ENCODE assay signal across 8 cellular contexts in genomic region chr11:33015621-33016551, GRCh38. TPM values are rescaled to one million over a fixed set of nuclear protein-coding genes. Genes with fewer than 3 reads are reported as not detected.
DNase-seq lines count a peak whose midpoint lies in the region; ATAC-seq and TF ChIP-seq lines count a peak whose summit lies in the region.

Gene DEPDC7, plus strand, starts transcription at chr11:33015878. Its CDS starts 78 bp downstream, at chr11:33015956.

- TF ChIP-seq POLR2A in stomach (IDR thresholded peaks at IDR 0.05) = no peak

- no peak within 1 kb of the TSS for H3K14ac ChIP-seq in neuronal stem cell (ENCODE audit: low read length)

- H3K27me3 ChIP-seq in neuronal stem cell (ENCODE audit: control insufficient read depth in 3 of 3, insufficient read depth in 3 of 3, low read depth in 1 of 3, low read length in 3 of 3) (peaks cover 0 to 11% (median 7%) of the 10 kb centered on the region in 3 experiments), stomach (peaks cover 0 to 11% (median 0%) of the 10 kb centered on the region in 3 donors)

- H3K9ac ChIP-seq in neuronal stem cell (ENCODE audit: low read depth, low read length, poor library complexity) = peak within 1 kb of the TSS; percentile 39

- no CpG with 5 or more reads among the region's 89 CpGs for WGBS in neuronal stem cell (ENCODE audit: extremely low coverage in 2 of 2, insufficient read length in 2 of 2, insufficient replicate concordance in 1 of 2), 2 donors
- 3 to 7% (median 4%) methylated on average over 48 to 89 of the region's 89 CpGs for WGBS in stomach, 5 donors

- intact Hi-C loops in stomach (cut with DNase I; ENCODE audit: low total_unique reads) = no loop called here

- H3K9me3 ChIP-seq in neuronal stem cell (replicated peaks in 1 of 2; ENCODE audit: control insufficient read depth in 2 of 2, insufficient read depth in 1 of 2, low read depth in 1 of 2, low read length in 2 of 2) (no peaks in the 10 kb centered on the region), stomach (no peaks in the 10 kb centered on the region)

- no peak within 1 kb of the TSS for H3K23ac ChIP-seq in neuronal stem cell (ENCODE audit: low read depth, low read length, poor library complexity)

- H3K4me3 ChIP-seq in neuronal stem cell (ENCODE audit: low read length in 2 of 2) (peak within 1 kb of the TSS; percentile 54 to 77), stomach (peak within 1 kb of the TSS; percentile 62 to 85 (median 76))

- H2BK12ac ChIP-seq in neuronal stem cell (ENCODE audit: low read length) = no peak within 1 kb of the TSS

- peak; percentile 70 for ATAC-seq in GM21619 (IDR thresholded peaks at IDR 0.05; ENCODE audit: unreplicated experiment)

- no peak for TF ChIP-seq RAD21 in Ishikawa (IDR thresholded peaks at IDR 0.05; ENCODE audit: low read depth)

- H2BK15ac ChIP-seq in neuronal stem cell (ENCODE audit: low read length) = no peak within 1 kb of the TSS

- H4K91ac ChIP-seq in neuronal stem cell (ENCODE audit: low read depth, low read length, poor library complexity) = no peak within 1 kb of the TSS

- no peak within 1 kb of the TSS for H2BK120ac ChIP-seq in neuronal stem cell (ENCODE audit: low read depth, low read length)

- H3K18ac ChIP-seq in neuronal stem cell (ENCODE audit: low read length) = peak within 1 kb of the TSS; percentile 24

- H3K36me3 ChIP-seq in neuronal stem cell (replicated peaks in 1 of 2; ENCODE audit: control insufficient read depth in 2 of 2, insufficient read depth in 2 of 2, low read length in 2 of 2) (no peaks in the 10 kb centered on the region), stomach (no peaks in the 10 kb centered on the region)

- no peaks in the 10 kb centered on the region for H3K79me1 ChIP-seq in neuronal stem cell (ENCODE audit: low read depth, low read length)

- H3K4me2 ChIP-seq in neuronal stem cell (ENCODE audit: insufficient read depth, low read length, poor library complexity, severe bottlenecking) = peak within 1 kb of the TSS; percentile 90

- TF ChIP-seq CTCF in RWPE1 (conservative IDR thresholded peaks at IDR 0.05; ENCODE audit: low read depth) (no peak), stomach (IDR thresholded peaks at IDR 0.05) (no peak)

- peak within 1 kb of the TSS; percentile 3 for H2BK5ac ChIP-seq in neuronal stem cell (ENCODE audit: low read length)

- CTCF ChIA-PET in RWPE1 (lab: Yijun Ruan, JAX) = interaction anchor here (0.6 to 1.0 kb wide), 2 partner anchors 23 to 24 kb away, joined by 3 read pairs; no protein-coding TSS in a partner anchor

- POLR2A ChIA-PET in RWPE1 (lab: Yijun Ruan, JAX; ENCODE audit: low non-redundant PET) = no interaction called here

- TF ChIP-seq EP300 in Ishikawa (IDR thresholded peaks at IDR 0.05; ENCODE audit: borderline replicate concordance) (no peak), stomach (IDR thresholded peaks at IDR 0.05) (no peak)

- H4K8ac ChIP-seq in neuronal stem cell (ENCODE audit: low read depth, low read length) = no peak within 1 kb of the TSS

- H3K27ac ChIP-seq in RWPE1 (peak within 1 kb of the TSS; percentile 94), neuronal stem cell (replicated peaks; ENCODE audit: low read length) (no peak within 1 kb of the TSS), stomach (peak within 1 kb of the TSS; percentile 39 to 85 (median 54))

- peaks cover 2 to 3% of the 10 kb centered on the region in 2 donors for H3K4me1 ChIP-seq in neuronal stem cell (ENCODE audit: control insufficient read depth in 2 of 2, insufficient read depth in 1 of 2, low read depth in 1 of 2, low read length in 2 of 2)
- peaks cover 0 to 31% (median 16%) of the 10 kb centered on the region in 4 donors for H3K4me1 ChIP-seq in stomach

- DNase-seq in DMS153 treated with DMSO at 0.1 percent for 48 hours (lab: John Stamatoyannopoulos, UW; ENCODE audit: unreplicated experiment) = peak; percentile 95
- peak; percentile 84 for DNase-seq in RWPE1 (ENCODE audit: low spot score)
- peak; percentile 19 to 75 (median 56) for DNase-seq in activated naive CD4-positive, alpha-beta T cell (lab: John Stamatoyannopoulos, UW)
- peak; percentile 84 for DNase-seq in germinal center (ENCODE audit: low spot score)
- DNase-seq in neuronal stem cell (ENCODE audit: low spot score) = peak; percentile 76
- peak; percentile 89 for DNase-seq in stomach

- H2AK5ac ChIP-seq in neuronal stem cell (ENCODE audit: low read depth, low read length) = no peak within 1 kb of the TSS

- H3K4ac ChIP-seq in neuronal stem cell (ENCODE audit: low read length) = no peak within 1 kb of the TSS

- peak within 1 kb of the TSS; percentile 97 for H2AFZ ChIP-seq in neuronal stem cell (ENCODE audit: low read length)

TF ChIP-seq in Ishikawa, 13 proteins besides CTCF, POLR2A, EP300 and RAD21:
- peak; percentile 98 for TF ChIP-seq MAX (IDR thresholded peaks at IDR 0.05)
- TF ChIP-seq FOXM1 (IDR thresholded peaks at IDR 0.05; ENCODE audit: borderline replicate concordance, low read depth) = no peak
- peak; percentile 22; the same call in 1 of the 2 replicates for TF ChIP-seq NFIC (IDR thresholded peaks at IDR 0.05)
- TF ChIP-seq TAF1 (IDR thresholded peaks at IDR 0.05; ENCODE audit: low read depth) = peak; percentile 54; the same call in 1 of the 2 replicates
- peak; percentile 96 for TF ChIP-seq USF1 (IDR thresholded peaks at IDR 0.05)
- no peak for TF ChIP-seq TEAD4 (IDR thresholded peaks at IDR 0.05)
- no peak; the same call in 1 of the 2 replicates for TF ChIP-seq YY1 (IDR thresholded peaks at IDR 0.05; ENCODE audit: low read depth)

RNA-seq across cellular contexts. Expression of gene DEPDC7, which starts in this region (rescaled TPM):
- 0.85 TPM for polyA plus RNA-seq in neuronal stem cell (2013, experiment 1 of 2)
- polyA plus RNA-seq in neuronal stem cell (2013, experiment 2 of 2) = 1.00 TPM
- 10 to 100 TPM in 1 of 5 donors, 1 to 10 TPM in 4; 1.2 to 17.9 (median 2.9) TPM for total RNA-seq in stomach
- polyA plus RNA-seq in stomach = 1 to 10 TPM; 1.4 to 5.2 (median 1.8) TPM
